Comparison of ENCODE assay signal across 8 cellular contexts in the genomic region with DNA sequence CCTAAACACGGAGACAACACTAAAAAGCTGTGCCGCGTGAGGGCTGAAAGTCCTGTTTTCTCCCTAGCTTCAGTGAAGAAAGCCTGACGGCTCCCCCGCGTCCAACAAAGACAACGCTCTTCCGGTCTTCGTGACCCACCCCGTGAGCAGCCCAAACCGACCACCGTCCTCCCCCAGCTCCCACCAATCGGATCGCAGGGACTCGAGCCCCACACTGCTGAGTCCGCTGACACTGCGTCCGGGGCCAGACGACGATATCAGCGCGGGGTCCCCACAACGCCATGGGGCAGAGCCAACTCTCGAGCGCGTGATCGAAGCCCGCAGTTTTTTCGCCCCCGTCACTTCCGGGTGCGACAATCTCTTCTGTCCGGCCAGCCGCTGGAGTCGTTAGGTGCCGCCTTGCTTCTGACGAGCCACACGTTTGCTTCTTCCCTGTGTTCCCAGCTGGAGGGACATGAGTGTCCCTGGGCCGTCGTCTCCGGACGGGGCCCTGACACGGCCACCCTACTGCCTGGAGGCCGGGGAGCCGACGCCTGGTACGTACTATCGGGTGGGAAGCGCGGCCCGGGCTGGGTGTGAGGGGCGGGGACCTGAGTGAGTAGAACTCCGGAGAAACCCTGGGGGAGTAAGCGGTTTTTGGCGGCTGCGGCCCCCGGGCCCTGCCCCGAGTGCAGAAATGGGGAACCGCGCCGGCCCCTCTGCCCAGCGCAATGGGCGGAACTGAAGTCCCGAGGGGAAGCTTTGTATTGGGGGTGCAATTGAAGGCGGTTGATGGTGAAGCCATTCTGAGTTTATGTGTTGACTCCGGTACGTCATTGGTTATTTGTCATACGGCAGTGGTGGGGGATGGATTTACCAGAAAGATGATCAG. TPM values are rescaled to one million over a fixed set of nuclear protein-coding genes. Genes with fewer than 3 reads are reported as not detected.
A peak's percentile ranks its signal among the peaks of the same experiment; 100 is the strongest.
DNase-seq lines count a peak whose midpoint lies in the region; ATAC-seq, FAIRE-seq and TF ChIP-seq lines count a peak whose summit lies in the region.

A gene with protein sequence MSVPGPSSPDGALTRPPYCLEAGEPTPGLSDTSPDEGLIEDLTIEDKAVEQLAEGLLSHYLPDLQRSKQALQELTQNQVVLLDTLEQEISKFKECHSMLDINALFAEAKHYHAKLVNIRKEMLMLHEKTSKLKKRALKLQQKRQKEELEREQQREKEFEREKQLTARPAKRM (plus strand): TSS at position 390 of the 871 bp plus-strand sequence. CDS start 65 bp downstream, at position 455.

- H3K9me3 ChIP-seq in HAP-1 (no peaks in the 10 kb centered on the region), MM.1S (replicated peaks; ENCODE audit: insufficient read depth, low read length) (no peaks in the 10 kb centered on the region), gastroesophageal sphincter (no peaks in the 10 kb centered on the region), neutrophil (no peaks in the 10 kb centered on the region)

- H3F3A ChIP-seq in MM.1S (ENCODE audit: insufficient read depth, low read length): no peaks in the 10 kb centered on the region

- peak within 1 kb of the TSS; percentile 98 for H3K9ac ChIP-seq in MM.1S (ENCODE audit: low read length)

- peak within 1 kb of the TSS; percentile 100 for H3K27ac Mint-ChIP-seq in activated naive CD4-positive, alpha-beta T cell treated with anti-CD3 and anti-CD28 coated beads for 36 hours

- peak within 1 kb of the TSS; percentile 100 for H3K4me3 Mint-ChIP-seq in activated naive CD4-positive, alpha-beta T cell treated with anti-CD3 and anti-CD28 coated beads for 36 hours

- TF ChIP-seq POLR2A in gastroesophageal sphincter (IDR thresholded peaks at IDR 0.05): peak; percentile 61 to 67

- H3K36me3 ChIP-seq in HAP-1 (replicated peaks): peaks cover 3% of the 10 kb centered on the region; the same call in 1 of the 2 replicates
- no peaks in the 10 kb centered on the region for H3K36me3 ChIP-seq in MM.1S (replicated peaks; ENCODE audit: insufficient read depth, low read length)
- H3K36me3 ChIP-seq in gastroesophageal sphincter: no peaks in the 10 kb centered on the region
- H3K36me3 ChIP-seq in neutrophil: peaks cover 2% of the 10 kb centered on the region

- TF ChIP-seq CTCF in MM.1S (IDR thresholded peaks at IDR 0.05; ENCODE audit: low read length) (no peak), gastroesophageal sphincter (IDR thresholded peaks at IDR 0.05) (no peak), neutrophil (IDR thresholded peaks at IDR 0.05) (no peak)

- H3K9me3 Mint-ChIP-seq in activated naive CD4-positive, alpha-beta T cell treated with anti-CD3 and anti-CD28 coated beads for 36 hours: no peaks in the 10 kb centered on the region

- in situ Hi-C loops in HAP-1 (cut with MboI; ENCODE audit: low sequenced_read_pairs) (no loop called here), SK-MEL-5 (cut with HindIII; ENCODE audit: low pct_unique_long_range_greater_than_20kb, low sequenced_read_pairs) (no loop called here)

- H3K4me1 ChIP-seq in HAP-1: peaks cover 15% of the 10 kb centered on the region
- peaks cover 17% of the 10 kb centered on the region for H3K4me1 ChIP-seq in MM.1S (ENCODE audit: low read length)
- H3K4me1 ChIP-seq in gastroesophageal sphincter: peaks cover 14 to 58% (median 30%) of the 10 kb centered on the region in 3 donors
- peaks cover 32 to 35% of the 10 kb centered on the region in 2 experiments for H3K4me1 ChIP-seq in neutrophil (ENCODE audit: control insufficient read depth in 1 of 2, insufficient read depth in 1 of 2, low read depth in 1 of 2, low read length in 1 of 2)

- DNase-seq in HAP-1 (ENCODE audit: low spot score in 2 of 2): peak; percentile 86 to 91
- DNase-seq in MM.1S: peak; percentile 92
- peak; percentile 89 for DNase-seq in SK-MEL-5 (ENCODE audit: low read depth, low spot score)
- peak; percentile 91 for DNase-seq in activated naive CD4-positive, alpha-beta T cell treated with anti-CD3 and anti-CD28 coated beads for 36 hours
- peak; percentile 70 to 94 (median 89) for DNase-seq in substantia nigra (lab: John Stamatoyannopoulos, UW)

- no peaks in the 10 kb centered on the region for H3K9me2 ChIP-seq in MM.1S (replicated peaks; ENCODE audit: insufficient read depth, low read length)

- peak within 1 kb of the TSS; percentile 94 for H3K27ac ChIP-seq in MM.1S (ENCODE audit: low read length)
- H3K27ac ChIP-seq in gastroesophageal sphincter: peak within 1 kb of the TSS; percentile 92 to 97 (median 96)
- peak within 1 kb of the TSS; percentile 96 for H3K27ac ChIP-seq in neutrophil
- H3K27ac ChIP-seq in substantia nigra (ENCODE audit: low read depth, low read length, poor library complexity, severe bottlenecking): peak within 1 kb of the TSS; percentile 99

- 0 to 3% methylated on average over 2 to 11 of the region's 68 CpGs for WGBS in gastroesophageal sphincter (ENCODE audit: low coverage in 1 of 2), 2 donors

- intact Hi-C loops in activated naive CD4-positive, alpha-beta T cell treated with anti-CD3 and anti-CD28 coated beads for 36 hours (cut with micrococcal nuclease): loop anchor here (1.0 kb wide), 7 partner anchors 27 to 387 kb away; a partner anchor contains a TSS

- H3K27me3 Mint-ChIP-seq in activated naive CD4-positive, alpha-beta T cell treated with anti-CD3 and anti-CD28 coated beads for 36 hours (ENCODE audit: low read depth): no peaks in the 10 kb centered on the region

- CTCF ChIA-PET in activated naive CD4-positive, alpha-beta T cell treated with anti-CD3 and anti-CD28 coated beads for 36 hours (lab: Charles Lee): interaction anchor here (0.9 to 3.9 kb wide), 12 partner anchors 13 to 386 kb away, joined by 3 to 20 read pairs (median 6); no protein-coding TSS in a partner anchor

- TF ChIP-seq EP300 in gastroesophageal sphincter (IDR thresholded peaks at IDR 0.05): no peak

- H3K79me2 ChIP-seq in MM.1S (ENCODE audit: low read length): peaks cover 64% of the 10 kb centered on the region

- H4K20me1 ChIP-seq in MM.1S (ENCODE audit: insufficient read depth, low read length): no peaks in the 10 kb centered on the region

- H2AFZ ChIP-seq in MM.1S (ENCODE audit: low read length): peak within 1 kb of the TSS; percentile 95

- H3K4me1 Mint-ChIP-seq in activated naive CD4-positive, alpha-beta T cell treated with anti-CD3 and anti-CD28 coated beads for 36 hours (ENCODE audit: low read depth): peaks cover 41% of the 10 kb centered on the region

- H3K36me3 Mint-ChIP-seq in activated naive CD4-positive, alpha-beta T cell treated with anti-CD3 and anti-CD28 coated beads for 36 hours (ENCODE audit: low read depth): peaks cover 2% of the 10 kb centered on the region

- ATAC-seq in gastroesophageal sphincter: peak; percentile 90

- H3K27me3 ChIP-seq in HAP-1 (ENCODE audit: low read depth): no peaks in the 10 kb centered on the region
- no peaks in the 10 kb centered on the region for H3K27me3 ChIP-seq in MM.1S (replicated peaks; ENCODE audit: insufficient read depth, low read length)
- H3K27me3 ChIP-seq in gastroesophageal sphincter: no peaks in the 10 kb centered on the region
- H3K27me3 ChIP-seq in neutrophil: peaks cover 9% of the 10 kb centered on the region

- FAIRE-seq in G401.6 (lab: Jason Lieb, UNC): peak; percentile 81

- H3K4me3 ChIP-seq in HAP-1 (peak within 1 kb of the TSS; percentile 75), MM.1S (ENCODE audit: low read length) (peak within 1 kb of the TSS; percentile 94), gastroesophageal sphincter (peak within 1 kb of the TSS; percentile 63 to 76), neutrophil (ENCODE audit: low read depth in 1 of 2, low read length in 1 of 2) (peak within 1 kb of the TSS; percentile 79 to 85)

- H3K4me2 ChIP-seq in MM.1S (ENCODE audit: low read depth, low read length): peak within 1 kb of the TSS; percentile 92

RNA-seq across cellular contexts. Expression of the gene that starts here (rescaled TPM):
- 64.4 and 68.8 TPM in 2 replicates for total RNA-seq in SK-MEL-5 (2014; rRNA removed; shearing (Covaris generic))
- 38.6 and 64.3 TPM in 2 replicates for polyA plus RNA-seq in SK-MEL-5 (2015; cell fraction: cytosol; rRNA removed)
- polyA plus RNA-seq in SK-MEL-5 (2015; cell fraction: nucleus; rRNA removed): 17.9 and 25.9 TPM in 2 replicates
- 10 to 100 TPM; 36.8 to 42.8 TPM for total RNA-seq in activated naive CD4-positive, alpha-beta T cell treated with anti-CD3 and anti-CD28 coated beads for 36 hours
- total RNA-seq in gastroesophageal sphincter: 10 to 100 TPM; 43.7 to 87.8 (median 54.3) TPM

Comparison
In these comparisons a context has a peak if more than half of its experiments do, and no peak if none do; other contexts are left out.
1. Peak in every context shown above with its lines: DNase-seq, ATAC-seq, H3K4me3 ChIP-seq and H3K27ac ChIP-seq.